ENCODE assay signal across 21 cellular contexts in the genomic region with DNA sequence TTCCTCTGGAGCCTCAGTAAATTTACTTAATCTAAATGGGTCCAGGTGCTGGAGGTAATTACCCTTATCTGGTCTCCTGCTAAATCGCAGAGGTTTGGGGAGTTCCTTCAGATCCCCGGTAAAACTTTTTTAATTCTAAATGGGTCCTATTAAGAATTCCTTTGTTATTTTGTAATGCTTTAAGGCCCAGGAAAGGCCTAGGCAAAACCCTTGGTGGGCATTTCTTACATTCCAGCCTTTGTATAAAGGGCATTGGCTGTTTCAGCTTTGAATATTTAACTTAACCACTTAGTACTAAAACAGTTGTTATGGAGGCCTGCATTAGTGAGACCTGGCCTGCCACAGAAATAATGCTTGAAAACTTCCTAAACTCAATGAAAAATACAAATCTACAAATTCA. TPM values are rescaled to one million over a fixed set of nuclear protein-coding genes. Genes with fewer than 3 reads are reported as not detected.
DNase-seq lines count a peak whose midpoint lies in the region; ATAC-seq and TF ChIP-seq lines count a peak whose summit lies in the region.
"Had no signal": no experiment of that assay in that cellular context is flagged by ENCODE, and none has a peak within 500 bp of the region (broad histone marks: within the 10 kb centered on the region; RNA-seq: fewer than 3 reads in every experiment).

No MANE protein-coding gene starts in this region.

- POLR2A ChIA-PET in naive thymus-derived CD8-positive, alpha-beta T cell (lab: Charles Lee), result no interaction called here
- POLR2A ChIA-PET in naive thymus-derived CD4-positive, alpha-beta T cell (lab: Charles Lee), result no interaction called here

- TF ChIP-seq RAD21 in Ishikawa (IDR thresholded peaks at IDR 0.05; ENCODE audit: low read depth), result no peak

- no peaks in the 10 kb centered on the region for H3K27me3 ChIP-seq in naive thymus-derived CD4-positive, alpha-beta T cell (ENCODE audit: control insufficient read depth in 2 of 2, insufficient read depth in 2 of 2, low read length in 2 of 2)
- H3K27me3 ChIP-seq: SJSA1 had no signal

- CTCF ChIA-PET in naive thymus-derived CD4-positive, alpha-beta T cell (lab: Charles Lee), result no interaction called here

- no peaks in the 10 kb centered on the region for H3K36me3 ChIP-seq in naive thymus-derived CD4-positive, alpha-beta T cell (ENCODE audit: control insufficient read depth in 2 of 3, insufficient read depth in 3 of 3, low read length in 3 of 3)
- H3K36me3 ChIP-seq: HAP-1, SJSA1 had no signal

- H3K36me3 Mint-ChIP-seq in progenitor cell of endocrine pancreas (ENCODE audit: insufficient read depth), result no peaks in the 10 kb centered on the region
- H3K36me3 Mint-ChIP-seq in activated T-cell treated with anti-CD3 and anti-CD28 coated beads, Interleukin-2, amount 50 U/mL, for 4 hours (ENCODE audit: insufficient read depth), result no peaks in the 10 kb centered on the region
- no peaks in the 10 kb centered on the region for H3K36me3 Mint-ChIP-seq in naive thymus-derived CD8-positive, alpha-beta T cell
- H3K36me3 Mint-ChIP-seq in naive thymus-derived CD4-positive, alpha-beta T cell, result peaks cover 0 to 4% (median 0%) of the 10 kb centered on the region in 5 donors
- H3K36me3 Mint-ChIP-seq: CD14-positive monocyte had no signal

- peaks cover 46% of the 10 kb centered on the region for H3K4me1 Mint-ChIP-seq in progenitor cell of endocrine pancreas (ENCODE audit: low read depth)
- no peaks in the 10 kb centered on the region for H3K4me1 Mint-ChIP-seq in activated T-cell treated with anti-CD3 and anti-CD28 coated beads, Interleukin-2, amount 50 U/mL, for 4 hours (ENCODE audit: low read depth)
- peaks cover 0 to 1% (median 0%) of the 10 kb centered on the region in 4 donors for H3K4me1 Mint-ChIP-seq in naive thymus-derived CD8-positive, alpha-beta T cell
- peaks cover 0 to 5% (median 0%) of the 10 kb centered on the region in 7 donors for H3K4me1 Mint-ChIP-seq in naive thymus-derived CD4-positive, alpha-beta T cell

- DNase-seq in glomerular visceral epithelial cell (ENCODE audit: extremely low spot score) (peak; percentile 34), iPS-NIHi11 (ENCODE audit: low spot score) (peak; percentile 34), progenitor cell of endocrine pancreas (ENCODE audit: low spot score, unreplicated experiment) (no peak)
- DNase-seq in activated T-cell treated with anti-CD3 and anti-CD28 coated beads, Interleukin-2, amount 50 U/mL, for 4 hours, result no peak
- DNase-seq in naive thymus-derived CD8-positive, alpha-beta T cell, result no peak
- no peak for DNase-seq in naive thymus-derived CD4-positive, alpha-beta T cell
- DNase-seq: DMS 273 treated with DMSO at 0.1 percent for 48 hours, MV-4-11, NCI-H1436, NCI-H2029 treated with DMSO at 0.1 percent for 48 hours, NCI-H82, PC-9 had no signal

- H3K27ac ChIP-seq in naive thymus-derived CD4-positive, alpha-beta T cell (ENCODE audit: low read depth, low read length), result no peak overlapping the region
- H3K27ac ChIP-seq: PC-9, SJSA1 had no signal

- H3K4me3 ChIP-seq in naive thymus-derived CD4-positive, alpha-beta T cell (ENCODE audit: low read length), result no peak overlapping the region
- H3K4me3 ChIP-seq: HAP-1, K562, PC-9, SJSA1 had no signal

- no peaks in the 10 kb centered on the region for H3K4me1 ChIP-seq in naive thymus-derived CD4-positive, alpha-beta T cell (ENCODE audit: control insufficient read depth in 2 of 2, insufficient read depth in 2 of 2, low read length in 2 of 2)
- H3K4me1 ChIP-seq: HAP-1, SJSA1 had no signal

- TF ChIP-seq EP300 in Ishikawa (IDR thresholded peaks at IDR 0.05; ENCODE audit: borderline replicate concordance), result no peak

- no peak overlapping the region for H3K4me3 Mint-ChIP-seq in progenitor cell of endocrine pancreas (ENCODE audit: low read depth)
- no peak overlapping the region for H3K4me3 Mint-ChIP-seq in activated T-cell treated with anti-CD3 and anti-CD28 coated beads, Interleukin-2, amount 50 U/mL, for 4 hours
- no peak overlapping the region for H3K4me3 Mint-ChIP-seq in naive thymus-derived CD8-positive, alpha-beta T cell
- H3K4me3 Mint-ChIP-seq in naive thymus-derived CD4-positive, alpha-beta T cell, result no peak overlapping the region
- H3K4me3 Mint-ChIP-seq: CD14-positive monocyte had no signal

- H3K9me3 Mint-ChIP-seq in progenitor cell of endocrine pancreas (ENCODE audit: low read depth), result peaks cover 4% of the 10 kb centered on the region
- H3K9me3 Mint-ChIP-seq in activated T-cell treated with anti-CD3 and anti-CD28 coated beads, Interleukin-2, amount 50 U/mL, for 4 hours, result no peaks in the 10 kb centered on the region
- peaks cover 0 to 2% (median 0%) of the 10 kb centered on the region in 9 donors for H3K9me3 Mint-ChIP-seq in naive thymus-derived CD8-positive, alpha-beta T cell
- peaks cover 0 to 1% (median 0%) of the 10 kb centered on the region in 11 donors for H3K9me3 Mint-ChIP-seq in naive thymus-derived CD4-positive, alpha-beta T cell

- intact Hi-C loops in naive thymus-derived CD4-positive, alpha-beta T cell (cut with micrococcal nuclease), result no loop called here

- ATAC-seq in GM18511 (IDR thresholded peaks at IDR 0.05; ENCODE audit: unreplicated experiment), result no peak
- no peak for ATAC-seq in activated T-cell treated with anti-CD3 and anti-CD28 coated beads, Interleukin-2, amount 50 U/mL, for 4 hours
- ATAC-seq in naive thymus-derived CD8-positive, alpha-beta T cell, result no peak
- no peak for ATAC-seq in naive thymus-derived CD4-positive, alpha-beta T cell
- ATAC-seq: K562 had no signal

- H3K27ac Mint-ChIP-seq in progenitor cell of endocrine pancreas, result peak overlapping the region; percentile 89
- H3K27ac Mint-ChIP-seq in naive thymus-derived CD8-positive, alpha-beta T cell, result no peak overlapping the region
- no peak overlapping the region for H3K27ac Mint-ChIP-seq in naive thymus-derived CD4-positive, alpha-beta T cell
- H3K27ac Mint-ChIP-seq: CD14-positive monocyte had no signal

- H3K9me3 ChIP-seq in naive thymus-derived CD4-positive, alpha-beta T cell (ENCODE audit: control insufficient read depth in 2 of 3, low read length in 3 of 3), result no peaks in the 10 kb centered on the region
- H3K9me3 ChIP-seq: HAP-1, SJSA1 had no signal

- no peaks in the 10 kb centered on the region for H3K27me3 Mint-ChIP-seq in progenitor cell of endocrine pancreas
- peaks cover 17% of the 10 kb centered on the region for H3K27me3 Mint-ChIP-seq in activated T-cell treated with anti-CD3 and anti-CD28 coated beads, Interleukin-2, amount 50 U/mL, for 4 hours (ENCODE audit: low read depth)
- H3K27me3 Mint-ChIP-seq in naive thymus-derived CD8-positive, alpha-beta T cell, result peaks cover 0 to 13% (median 3%) of the 10 kb centered on the region in 5 donors
- H3K27me3 Mint-ChIP-seq in naive thymus-derived CD4-positive, alpha-beta T cell, result peaks cover 6 to 32% (median 20%) of the 10 kb centered on the region in 5 donors

- TF ChIP-seq CTCF in progenitor cell of endocrine pancreas (IDR thresholded peaks at IDR 0.05; ENCODE audit: unreplicated experiment), result no peak

TF ChIP-seq in Ishikawa, 13 proteins besides CTCF, POLR2A, EP300 and RAD21:
- TF ChIP-seq CEBPB (IDR thresholded peaks at IDR 0.05), result no peak
- 0 out of 2 replicates have a peak, but pooled peaks have one; percentile 14 for TF ChIP-seq TEAD4 (IDR thresholded peaks at IDR 0.05)
TF ChIP-seq in Ishikawa: peak in this region for 1.

RNA-seq across cellular contexts. Expression of gene ZNF662, which starts 14.9 kb away (rescaled TPM):
- 0.40 and 0.65 TPM in 2 replicates for total RNA-seq in progenitor cell of endocrine pancreas
- 1 to 10 TPM in 2 of 3 donors, under 1 TPM in 1; 0.33 to 1.4 (median 1.0) TPM for total RNA-seq in activated T-cell treated with anti-CD3 and anti-CD28 coated beads, Interleukin-2, amount 50 U/mL, for 4 hours
- total RNA-seq in naive thymus-derived CD8-positive, alpha-beta T cell, result 10 to 100 TPM; 17.6 to 19.5 TPM
- 1 to 10 TPM in 1 of 3 donors, under 1 TPM in 2; 0.22 to 1.1 (median 0.36) TPM for polyA plus RNA-seq in naive thymus-derived CD8-positive, alpha-beta T cell
- total RNA-seq in naive thymus-derived CD4-positive, alpha-beta T cell, result 10 to 100 TPM in 1 of 5 experiments, 1 to 10 TPM in 3, under 1 TPM in 1; 0.12 to 10.4 (median 5.6) TPM
- under 1 TPM; 0.15 to 0.43 TPM for polyA plus RNA-seq in naive thymus-derived CD4-positive, alpha-beta T cell
- total RNA-seq: HT-29, NCI-H460, SJSA1 had no signal
- polyA plus RNA-seq: CD14-positive monocyte had no signal

RNA-seq across cellular contexts. Expression of gene CYP8B1, which starts 15.4 kb away (rescaled TPM):
- total RNA-seq in progenitor cell of endocrine pancreas, result not detected in 2 replicates
- under 1 TPM; 0.05 to 0.10 (median 0.05) TPM for total RNA-seq in activated T-cell treated with anti-CD3 and anti-CD28 coated beads, Interleukin-2, amount 50 U/mL, for 4 hours
- not detected for total RNA-seq in naive thymus-derived CD8-positive, alpha-beta T cell
- not detected for polyA plus RNA-seq in naive thymus-derived CD8-positive, alpha-beta T cell
- total RNA-seq in naive thymus-derived CD4-positive, alpha-beta T cell, result not detected
- not detected for polyA plus RNA-seq in naive thymus-derived CD4-positive, alpha-beta T cell
- total RNA-seq: Daoy, HT-29, NCI-H460, PC-9, SJSA1 had no signal
- polyA plus RNA-seq: CD14-positive monocyte, K562 had no signal

Comparison
In these comparisons a context has a peak if more than half of its experiments do, and no peak if none do; other contexts are left out.
1. DNase-seq: peak in glomerular visceral epithelial cell (single experiment) and iPS-NIHi11 (single experiment); none in progenitor cell of endocrine pancreas (single experiment), activated T-cell treated with anti-CD3 and anti-CD28 coated beads, Interleukin-2, amount 50 U/mL, for 4 hours (single experiment), naive thymus-derived CD8-positive, alpha-beta T cell (0 of 10) and naive thymus-derived CD4-positive, alpha-beta T cell (0 of 9).